In the genomic region with DNA sequence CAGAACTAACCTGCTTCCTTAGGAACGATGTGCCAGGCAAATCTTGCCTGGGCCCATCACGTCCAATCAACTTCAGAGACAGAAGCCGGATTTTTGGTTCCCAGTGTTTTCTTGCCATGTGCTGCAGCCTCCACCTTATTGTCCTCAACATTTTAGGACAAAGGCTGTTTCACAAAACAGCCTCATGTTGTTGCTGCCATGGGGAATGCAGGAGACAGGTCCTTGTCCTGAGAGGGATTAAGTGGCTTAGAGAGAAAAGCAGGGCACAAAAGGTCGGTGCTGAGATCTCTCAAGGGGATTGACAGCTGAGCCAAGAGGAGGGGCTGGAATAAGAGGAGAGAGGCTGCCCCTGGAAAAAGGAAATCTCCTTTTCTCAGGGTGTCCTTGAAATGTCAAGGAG, we compare ENCODE assay signal across 22 cellular contexts. TPM values are rescaled to one million over a fixed set of nuclear protein-coding genes. Genes with fewer than 3 reads are reported as not detected.
DNase-seq lines count a peak whose midpoint lies in the region; ATAC-seq and TF ChIP-seq lines count a peak whose summit lies in the region.
"Had no signal": no experiment of that assay in that cellular context is flagged by ENCODE, and none has a peak within 500 bp of the region (broad histone marks: within the 10 kb centered on the region; RNA-seq: fewer than 3 reads in every experiment).

No MANE protein-coding gene starts in this region.

- H3K27me3 ChIP-seq in SJCRH30 (no peaks in the 10 kb centered on the region; the same call in 1 of the 2 replicates), neural progenitor cell (no peaks in the 10 kb centered on the region)
- H3K27me3 ChIP-seq: neutrophil had no signal

- no peak for ATAC-seq in HG03469 (IDR thresholded peaks at IDR 0.05; ENCODE audit: unreplicated experiment)

- H3K9me3 ChIP-seq in SJCRH30 (replicated peaks) (no peaks in the 10 kb centered on the region), neural progenitor cell (ENCODE audit: low read depth) (no peaks in the 10 kb centered on the region)
- H3K9me3 ChIP-seq: esophagus squamous epithelium, neutrophil had no signal

- H3K27me3 Mint-ChIP-seq in neural progenitor cell (ENCODE audit: insufficient read depth, low read depth): peaks cover 2% of the 10 kb centered on the region

- DNase-seq in DMS53 (lab: John Stamatoyannopoulos, UW) (peak; percentile 35), DMS53 treated with DMSO at 0.1 percent for 48 hours (lab: John Stamatoyannopoulos, UW; ENCODE audit: unreplicated experiment) (no peak), NCI-H187 treated with DMSO at 0.1 percent for 48 hours (lab: John Stamatoyannopoulos, UW) (peak; percentile 49), SJCRH30 (peak; percentile 53 to 68), neural progenitor cell (ENCODE audit: low spot score) (peak; percentile 95), coronary artery (ENCODE audit: low spot score) (no peak), NCI-H345 treated with DMSO at 0.1 percent for 48 hours (lab: John Stamatoyannopoulos, UW; ENCODE audit: unreplicated experiment) (no peak)
- DNase-seq: 8988T; activated CD4-positive, alpha-beta T cell treated with anti-CD3 and anti-CD28 coated beads, Interleukin-2, amount 50 U/mL, for 48 hours; activated naive CD4-positive, alpha-beta T cell; activated T-cell treated with anti-CD3 and anti-CD28 coated beads for 4 hours; effector CD4-positive, alpha-beta T cell; esophagus squamous epithelium; GDM1; H9; midbrain; Right ventricle myocardium superior; stimulated activated CD8-positive, alpha-beta memory T cell treated with anti-CD3 and anti-CD28 coated beads, Interleukin-4, amount 100 ng/mL, for 48 hours had no signal

- peaks cover 3% of the 10 kb centered on the region for H3K9me3 Mint-ChIP-seq in neural progenitor cell

- H3K4me3 ChIP-seq in SJCRH30 (no peak overlapping the region), neural progenitor cell (no peak overlapping the region), coronary artery (no peak overlapping the region)
- H3K4me3 ChIP-seq: esophagus squamous epithelium had no signal

- peaks cover 27% of the 10 kb centered on the region for H3K4me1 Mint-ChIP-seq in neural progenitor cell
- H3K4me1 Mint-ChIP-seq: IgD-negative memory B cell had no signal

- no peaks in the 10 kb centered on the region for H3K79me2 ChIP-seq in neural progenitor cell (ENCODE audit: low read depth)

- H2AFZ ChIP-seq in neural progenitor cell (replicated peaks): no peak overlapping the region

- no peak for TF ChIP-seq CTCF in neural progenitor cell (IDR thresholded peaks at IDR 0.05)
- no peak for TF ChIP-seq CTCF in coronary artery (IDR thresholded peaks at IDR 0.05)

- H3F3A ChIP-seq in neural progenitor cell (ENCODE audit: low read depth): peaks cover 4% of the 10 kb centered on the region

- no peak overlapping the region for H3K27ac Mint-ChIP-seq in neural progenitor cell
- H3K27ac Mint-ChIP-seq: H9 had no signal

- H3K4me1 ChIP-seq in SJCRH30 (peaks cover 17% of the 10 kb centered on the region), neural progenitor cell (peaks cover 30% of the 10 kb centered on the region)
- H3K4me1 ChIP-seq: esophagus squamous epithelium had no signal

- no peaks in the 10 kb centered on the region for H3K36me3 Mint-ChIP-seq in neural progenitor cell
- H3K36me3 Mint-ChIP-seq: IgD-negative memory B cell had no signal

- H3K27ac ChIP-seq in SJCRH30 (no peak overlapping the region), neural progenitor cell (no peak overlapping the region), coronary artery (no peak overlapping the region)
- H3K27ac ChIP-seq: esophagus squamous epithelium, HL-60, neutrophil had no signal

- no peak overlapping the region for H3K9ac ChIP-seq in neural progenitor cell

- H3K36me3 ChIP-seq in SJCRH30: no peaks in the 10 kb centered on the region
- no peaks in the 10 kb centered on the region for H3K36me3 ChIP-seq in neural progenitor cell
- H3K36me3 ChIP-seq: esophagus squamous epithelium, neutrophil had no signal

- peak overlapping the region; percentile 11 for H3K4me3 Mint-ChIP-seq in neural progenitor cell
- H3K4me3 Mint-ChIP-seq: H9, IgD-negative memory B cell had no signal

- H3K4me2 ChIP-seq in neural progenitor cell: peak overlapping the region; percentile 66

- no peaks in the 10 kb centered on the region for H4K20me1 ChIP-seq in neural progenitor cell (ENCODE audit: low read depth)

RNA-seq across cellular contexts. Expression of a gene that starts 11.3 kb away (rescaled TPM):
- total RNA-seq in SJCRH30 (2014; rRNA removed; shearing (Covaris generic)): 0.28 TPM in 1 of 2 replicates, not detected in the other
- total RNA-seq in neural progenitor cell (ENCODE audit: low replicate concordance): 0.87 and 0.95 TPM in 2 replicates

Comparison
In these comparisons a context has a peak if more than half of its experiments do, and no peak if none do; other contexts are left out.
1. DNase-seq: peak in DMS53 (single experiment), NCI-H187 treated with DMSO at 0.1 percent for 48 hours (single experiment), SJCRH30 (2 of 2) and neural progenitor cell (single experiment); none in DMS53 treated with DMSO at 0.1 percent for 48 hours (single experiment), coronary artery (single experiment) and NCI-H345 treated with DMSO at 0.1 percent for 48 hours (single experiment).